13 cellular contexts compared by ENCODE assay signal in genomic region chr14:105890474-105891220, GRCh38.
DNase-seq lines count a peak whose midpoint lies in the region; ATAC-seq and TF ChIP-seq lines count a peak whose summit lies in the region.
"Had no signal": no experiment of that assay in that cellular context is flagged by ENCODE, and none has a peak within 500 bp of the region (broad histone marks: within the 10 kb centered on the region; RNA-seq: fewer than 3 reads in every experiment).

No MANE protein-coding gene starts in this region.

- H3K9me3 ChIP-seq in RWPE2 (ENCODE audit: severe bottlenecking) (peaks cover 2% of the 10 kb centered on the region), heart left ventricle (no peaks in the 10 kb centered on the region)
- H3K9me3 ChIP-seq: BLaER1 had no signal

- H3K36me3 Mint-ChIP-seq in effector memory CD8-positive, alpha-beta T cell (ENCODE audit: insufficient read depth), result no peaks in the 10 kb centered on the region

- whole genome bisulfite sequencing in heart left ventricle, 4 donors, result 78 to 82% (median 81%) methylated on average over 8 to 18 of the region's 18 CpGs

- TF ChIP-seq CTCF in GM10266 (IDR thresholded peaks at IDR 0.05; ENCODE audit: control insufficient read depth, insufficient read depth, low read depth, missing control alignments) (no peak), RWPE2 (IDR thresholded peaks at IDR 0.05; ENCODE audit: poor library complexity, severe bottlenecking) (no peak), heart left ventricle (IDR thresholded peaks at IDR 0.05) (no peak)

- H3K27me3 ChIP-seq in RWPE2 (ENCODE audit: insufficient read depth, poor library complexity, severe bottlenecking) (no peaks in the 10 kb centered on the region), heart left ventricle (no peaks in the 10 kb centered on the region)
- H3K27me3 ChIP-seq: BLaER1, brain microvascular endothelial cell had no signal

- H3K36me3 ChIP-seq in RWPE2 (ENCODE audit: low read depth) (no peaks in the 10 kb centered on the region), heart left ventricle (no peaks in the 10 kb centered on the region)
- H3K36me3 ChIP-seq: BLaER1, brain microvascular endothelial cell had no signal

- H3K27ac Mint-ChIP-seq in effector memory CD8-positive, alpha-beta T cell, result no peak overlapping the region

- intact Hi-C loops in heart left ventricle (cut with DNase I) (no loop called here), posterior vena cava (cut with DNase I) (no loop called here)

- H3K4me3 ChIP-seq in RWPE2 (ENCODE audit: severe bottlenecking) (no peak overlapping the region), heart left ventricle (no peak overlapping the region)
- H3K4me3 ChIP-seq: BLaER1 had no signal

- peaks cover 0 to 7% of the 10 kb centered on the region in 2 donors for H3K4me1 Mint-ChIP-seq in effector memory CD8-positive, alpha-beta T cell (ENCODE audit: low read depth in 2 of 2)

- H3K4me3 Mint-ChIP-seq in effector memory CD8-positive, alpha-beta T cell, result no peak overlapping the region

- ATAC-seq in RWPE2 (ENCODE audit: low read depth) (no peak), heart left ventricle (no peak), GM18873 (IDR thresholded peaks at IDR 0.05; ENCODE audit: low FRiP score, unreplicated experiment) (no peak)
- ATAC-seq in effector memory CD8-positive, alpha-beta T cell (replicated peaks), result no peak

- peaks cover 0 to 31% of the 10 kb centered on the region in 2 donors for H3K27me3 Mint-ChIP-seq in effector memory CD8-positive, alpha-beta T cell

- TF ChIP-seq POLR2A in heart left ventricle (IDR thresholded peaks at IDR 0.05), result no peak

- DNase-seq in GM10266 (ENCODE audit: extremely low spot score) (peak; percentile 1), RWPE2 (ENCODE audit: low spot score) (peak; percentile 58), heart left ventricle (peak in 3 of 5 donors; percentile 11 to 33 (median 14)), posterior vena cava (ENCODE audit: low spot score) (peak; percentile 65), Kasumi-1 (lab: John Stamatoyannopoulos, UW) (no peak)
- no peak for DNase-seq in effector memory CD8-positive, alpha-beta T cell
- DNase-seq in activated CD4-positive, alpha-beta T cell treated with anti-CD3 and anti-CD28 coated beads for 4 hours, result no peak
- DNase-seq: activated CD4-positive, alpha-beta T cell treated with anti-CD3 and anti-CD28 coated beads, Interleukin-2, amount 50 U/mL, for 4 hours; activated gamma-delta T cell treated with Interleukin-2 at 50 U/mL for 16 hours; brain microvascular endothelial cell; T-helper 9 cell had no signal

- H3K9me3 Mint-ChIP-seq in effector memory CD8-positive, alpha-beta T cell, result no peaks in the 10 kb centered on the region

- no peaks in the 10 kb centered on the region for H3K4me1 ChIP-seq in RWPE2 (ENCODE audit: insufficient read depth, poor library complexity, severe bottlenecking)
- H3K4me1 ChIP-seq in heart left ventricle, result no peaks in the 10 kb centered on the region
- H3K4me1 ChIP-seq: BLaER1 had no signal

- H3K27ac ChIP-seq in RWPE2 (ENCODE audit: poor library complexity, severe bottlenecking) (no peak overlapping the region), heart left ventricle (no peak overlapping the region)
- H3K27ac ChIP-seq: BLaER1, brain microvascular endothelial cell had no signal

Comparison
In these comparisons a context has a peak if more than half of its experiments do, and no peak if none do; other contexts are left out.
1. DNase-seq: peak in GM10266 (single experiment), RWPE2 (single experiment), heart left ventricle (3 of 5) and posterior vena cava (single experiment); none in Kasumi-1 (0 of 2), effector memory CD8-positive, alpha-beta T cell (0 of 3) and activated CD4-positive, alpha-beta T cell treated with anti-CD3 and anti-CD28 coated beads for 4 hours (0 of 2).